In genomic region chr4:110540606-110541440, GRCh38 we compare ENCODE assay signal across 13 cellular contexts.
DNase-seq lines count a peak whose midpoint lies in the region; ATAC-seq, FAIRE-seq and TF ChIP-seq lines count a peak whose summit lies in the region.
"Had no signal": no experiment of that assay in that cellular context is flagged by ENCODE, and none has a peak within 500 bp of the region (broad histone marks: within the 10 kb centered on the region; RNA-seq: fewer than 3 reads in every experiment).

No MANE protein-coding gene starts in this region.

- TF ChIP-seq CTCF in AG04450 (IDR thresholded peaks at IDR 0.05; ENCODE audit: low read depth, low read length) (no peak), bronchial epithelial cell (IDR thresholded peaks at IDR 0.05; ENCODE audit: insufficient read depth, low read length, severe bottlenecking) (no peak), kidney epithelial cell (IDR thresholded peaks at IDR 0.05; ENCODE audit: insufficient read depth, low read length, poor library complexity, severe bottlenecking) (no peak), vagina (IDR thresholded peaks at IDR 0.05) (no peak)

- no peak for TF ChIP-seq EP300 in Ishikawa (IDR thresholded peaks at IDR 0.05; ENCODE audit: borderline replicate concordance)

- H3K27ac ChIP-seq in AG04450 (ENCODE audit: low read depth, low read length) = peak overlapping the region; percentile 59
- H3K27ac ChIP-seq in vagina = no peak overlapping the region
- H3K27ac ChIP-seq: BLaER1 had no signal

- intact Hi-C loops in vagina (cut with DNase I) = no loop called here

- no peaks in the 10 kb centered on the region for H3K36me3 ChIP-seq in bronchial epithelial cell (ENCODE audit: control insufficient read depth, insufficient read depth, low read length)
- no peaks in the 10 kb centered on the region for H3K36me3 ChIP-seq in kidney epithelial cell (ENCODE audit: control insufficient read depth, insufficient read depth, low read length)
- H3K36me3 ChIP-seq in vagina = no peaks in the 10 kb centered on the region
- H3K36me3 ChIP-seq: BLaER1 had no signal

- CTCF ChIA-PET in AG04450 (lab: Charles Lee) = interaction anchor here (2.0 kb wide), 1 partner anchor 45 kb away, joined by 5 read pairs; no protein-coding TSS in a partner anchor

- H3K9me3 ChIP-seq in AG04450 (ENCODE audit: control insufficient read depth, insufficient read depth, low read length) (no peaks in the 10 kb centered on the region), vagina (no peaks in the 10 kb centered on the region)

- no peaks in the 10 kb centered on the region for H3K4me1 ChIP-seq in vagina
- H3K4me1 ChIP-seq: BLaER1 had no signal

- H3K27me3 ChIP-seq in AG04450 (ENCODE audit: control insufficient read depth, insufficient read depth, low read length) = no peaks in the 10 kb centered on the region
- H3K27me3 ChIP-seq in bronchial epithelial cell (ENCODE audit: control insufficient read depth, insufficient read depth, low read length) = no peaks in the 10 kb centered on the region
- no peaks in the 10 kb centered on the region for H3K27me3 ChIP-seq in kidney epithelial cell (ENCODE audit: control insufficient read depth, insufficient read depth, low read length)
- no peaks in the 10 kb centered on the region for H3K27me3 ChIP-seq in vagina
- H3K27me3 ChIP-seq: BLaER1 had no signal

- TF ChIP-seq POLR2A in vagina (IDR thresholded peaks at IDR 0.05) = no peak

- no peak for TF ChIP-seq RAD21 in Ishikawa (IDR thresholded peaks at IDR 0.05; ENCODE audit: low read depth)

- FAIRE-seq in bronchial epithelial cell (lab: Jason Lieb, UNC) = no peak

- H3K4me3 ChIP-seq in AG04450 (ENCODE audit: low read depth, low read length) (no peak overlapping the region), bronchial epithelial cell (ENCODE audit: low read depth, low read length) (no peak overlapping the region), kidney epithelial cell (ENCODE audit: low read depth, low read length) (no peak overlapping the region), vagina (no peak overlapping the region)
- H3K4me3 ChIP-seq: BLaER1 had no signal

- ATAC-seq in HG03159 (IDR thresholded peaks at IDR 0.05; ENCODE audit: unreplicated experiment) = no peak
- no peak for ATAC-seq in activated CD4-positive, CD25-positive, alpha-beta regulatory T cell treated with anti-CD3 and anti-CD28 coated beads, Interleukin-2, amount 50 U/mL, for 24 hours

- no peak for DNase-seq in AG04450 (ENCODE audit: low read depth, low spot score)
- peak; percentile 99 for DNase-seq in bronchial epithelial cell (ENCODE audit: low read depth)
- DNase-seq in kidney epithelial cell (ENCODE audit: low read depth) = peak; percentile 37
- DNase-seq in epidermal melanocyte (ENCODE audit: insufficient read length, low spot score) = no peak
- DNase-seq in vagina (ENCODE audit: extremely low spot score in 2 of 2) = no peak
- DNase-seq: activated CD4-positive, alpha-beta T cell treated with anti-CD3 and anti-CD28 coated beads, Interleukin-2, amount 50 U/mL, for 48 hours; head of caudate nucleus; Karpas-422; nucleus accumbens had no signal

- POLR2A ChIA-PET in AG04450 (lab: Yijun Ruan, JAX) = no interaction called here

TF ChIP-seq in Ishikawa, 13 proteins besides CTCF, POLR2A, EP300 and RAD21:
- TF ChIP-seq, protein P1, sequence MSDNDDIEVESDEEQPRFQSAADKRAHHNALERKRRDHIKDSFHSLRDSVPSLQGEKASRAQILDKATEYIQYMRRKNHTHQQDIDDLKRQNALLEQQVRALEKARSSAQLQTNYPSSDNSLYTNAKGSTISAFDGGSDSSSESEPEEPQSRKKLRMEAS (IDR thresholded peaks at IDR 0.05) = no peak
- TF ChIP-seq USF1 (IDR thresholded peaks at IDR 0.05) (no peak), TEAD4 (IDR thresholded peaks at IDR 0.05) (no peak), CEBPB (IDR thresholded peaks at IDR 0.05) (peak; percentile 70), TCF12 (IDR thresholded peaks at IDR 0.05; ENCODE audit: low read depth) (no peak), NFIC (IDR thresholded peaks at IDR 0.05) (no peak), EGR1 (IDR thresholded peaks at IDR 0.05) (no peak)
- TF ChIP-seq, protein P2, sequence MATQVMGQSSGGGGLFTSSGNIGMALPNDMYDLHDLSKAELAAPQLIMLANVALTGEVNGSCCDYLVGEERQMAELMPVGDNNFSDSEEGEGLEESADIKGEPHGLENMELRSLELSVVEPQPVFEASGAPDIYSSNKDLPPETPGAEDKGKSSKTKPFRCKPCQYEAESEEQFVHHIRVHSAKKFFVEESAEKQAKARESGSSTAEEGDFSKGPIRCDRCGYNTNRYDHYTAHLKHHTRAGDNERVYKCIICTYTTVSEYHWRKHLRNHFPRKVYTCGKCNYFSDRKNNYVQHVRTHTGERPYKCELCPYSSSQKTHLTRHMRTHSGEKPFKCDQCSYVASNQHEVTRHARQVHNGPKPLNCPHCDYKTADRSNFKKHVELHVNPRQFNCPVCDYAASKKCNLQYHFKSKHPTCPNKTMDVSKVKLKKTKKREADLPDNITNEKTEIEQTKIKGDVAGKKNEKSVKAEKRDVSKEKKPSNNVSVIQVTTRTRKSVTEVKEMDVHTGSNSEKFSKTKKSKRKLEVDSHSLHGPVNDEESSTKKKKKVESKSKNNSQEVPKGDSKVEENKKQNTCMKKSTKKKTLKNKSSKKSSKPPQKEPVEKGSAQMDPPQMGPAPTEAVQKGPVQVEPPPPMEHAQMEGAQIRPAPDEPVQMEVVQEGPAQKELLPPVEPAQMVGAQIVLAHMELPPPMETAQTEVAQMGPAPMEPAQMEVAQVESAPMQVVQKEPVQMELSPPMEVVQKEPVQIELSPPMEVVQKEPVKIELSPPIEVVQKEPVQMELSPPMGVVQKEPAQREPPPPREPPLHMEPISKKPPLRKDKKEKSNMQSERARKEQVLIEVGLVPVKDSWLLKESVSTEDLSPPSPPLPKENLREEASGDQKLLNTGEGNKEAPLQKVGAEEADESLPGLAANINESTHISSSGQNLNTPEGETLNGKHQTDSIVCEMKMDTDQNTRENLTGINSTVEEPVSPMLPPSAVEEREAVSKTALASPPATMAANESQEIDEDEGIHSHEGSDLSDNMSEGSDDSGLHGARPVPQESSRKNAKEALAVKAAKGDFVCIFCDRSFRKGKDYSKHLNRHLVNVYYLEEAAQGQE (IDR thresholded peaks at IDR 0.05; ENCODE audit: low read depth) = no peak

Comparison
In these comparisons a context has a peak if more than half of its experiments do, and no peak if none do; other contexts are left out.
1. DNase-seq: peak in bronchial epithelial cell (single experiment) and kidney epithelial cell (single experiment); none in AG04450 (single experiment), epidermal melanocyte (single experiment) and vagina (0 of 2).